In genomic region chr17:7403902-7404736, GRCh38 we compare ENCODE assay signal across 8 cellular contexts. TPM values are rescaled to one million over a fixed set of nuclear protein-coding genes. Genes with fewer than 3 reads are reported as not detected.
DNase-seq lines count a peak whose midpoint lies in the region; ATAC-seq and TF ChIP-seq lines count a peak whose summit lies in the region.

Gene TMEM256 (minus strand): TSS chr17:7404097. CDS start chr17:7404084, 13 bp downstream.

- H3K27me3 ChIP-seq in BJ (ENCODE audit: control insufficient read depth, insufficient read depth, low read length): no peaks in the 10 kb centered on the region

- CTCF ChIA-PET in BJ (lab: Yijun Ruan, JAX): interaction anchor here (0.6 to 4.6 kb wide), 7 partner anchors 15 to 157 kb away, joined by 3 to 22 read pairs (median 6); partner anchors contain the start of genes SENP3 and TMEM95

- ATAC-seq in GM19328 (IDR thresholded peaks at IDR 0.05; ENCODE audit: unreplicated experiment) (peak; percentile 87), HG03520 (IDR thresholded peaks at IDR 0.05; ENCODE audit: unreplicated experiment) (peak; percentile 87)

- no peak for TF ChIP-seq CTCF in BJ (IDR thresholded peaks at IDR 0.05; ENCODE audit: insufficient read depth, low read depth, low read length)

- POLR2A ChIA-PET in BJ (lab: Charles Lee): interaction anchor here (0.6 to 1.1 kb wide), 13 partner anchors 9 to 172 kb away, joined by 3 to 11 read pairs (median 6); partner anchors contain the start of genes NEURL4, PLSCR3 and POLR2A

- peak within 1 kb of the TSS; percentile 59 for H3K4me3 ChIP-seq in BJ (ENCODE audit: low read depth, low read length)

- DNase-seq in BJ (ENCODE audit: low read depth) (peak; percentile 98), NCI-H748 (lab: John Stamatoyannopoulos, UW; ENCODE audit: unreplicated experiment) (peak; percentile 100), dedifferentiated amniotic fluid mesenchymal stem cell (ENCODE audit: extremely low spot score) (peak; percentile 100), left kidney (ENCODE audit: low read depth, low spot score) (peak; percentile 100)
- peak; percentile 94 for DNase-seq in activated CD4-positive, alpha-beta T cell treated with anti-CD3 and anti-CD28 coated beads, Interleukin-2, amount 50 U/mL, for 1 hour
- DNase-seq in stimulated activated CD4-positive, alpha-beta T cell treated with anti-CD3 and anti-CD28 coated beads, Interleukin-2, amount 100 ng/mL, for 24 hours: peak; percentile 94 to 95

- peaks cover 5% of the 10 kb centered on the region for H3K36me3 ChIP-seq in BJ (ENCODE audit: control insufficient read depth, insufficient read depth, low read length)

RNA-seq across cellular contexts. Expression of gene TMEM256, which starts in this region (rescaled TPM):
- polyA plus RNA-seq in BJ (2011; rRNA removed): 65.4 and 101 TPM in 2 replicates
- polyA minus RNA-seq in BJ (2011; rRNA and poly(A)+ RNA removed): 7.1 and 12.5 TPM in 2 replicates

Comparison
In these comparisons a context has a peak if more than half of its experiments do, and no peak if none do; other contexts are left out.
1. Peak in every context shown above with its lines: DNase-seq, ATAC-seq and H3K4me3 ChIP-seq.